In genomic region chr2:127117603-127118002, GRCh38 we compare ENCODE assay signal across 11 cellular contexts.
"Had no signal": no experiment of that assay in that cellular context is flagged by ENCODE, and none has a peak within 500 bp of the region (broad histone marks: within the 10 kb centered on the region; RNA-seq: fewer than 3 reads in every experiment).

No MANE protein-coding gene starts in this region.

- H3K4me1 Mint-ChIP-seq: activated CD4-positive, alpha-beta T cell treated with anti-CD3 and anti-CD28 coated beads, Interleukin-2, amount 10 ng/mL, durations not matched to agents 7 days and 5 days; immature natural killer cell; neural crest cell; stimulated activated effector memory CD8-positive, alpha-beta T cell treated with anti-CD3 and anti-CD28 coated beads, Interleukin-12 subunit alpha, Interleukin-12 subunit beta, amount 100 ng/mL, for 72 hours had no signal

- H3K4me1 ChIP-seq: foreskin keratinocyte, pancreas, tibial artery, uterus had no signal

- H3K27ac ChIP-seq: foreskin keratinocyte, pancreas, tibial artery, uterus had no signal

- H3K27ac Mint-ChIP-seq: activated CD4-positive, alpha-beta T cell treated with anti-CD3 and anti-CD28 coated beads, Interleukin-2, amount 10 ng/mL, durations not matched to agents 7 days and 5 days; immature natural killer cell; stimulated activated effector memory CD8-positive, alpha-beta T cell treated with anti-CD3 and anti-CD28 coated beads, Interleukin-12 subunit alpha, Interleukin-12 subunit beta, amount 100 ng/mL, for 72 hours had no signal

- DNase-seq: activated CD4-positive, alpha-beta T cell treated with anti-CD3 and anti-CD28 coated beads, Interleukin-2, amount 10 ng/mL, durations not matched to agents 7 days and 5 days; effector CD8-positive, alpha-beta T cell; foreskin keratinocyte; immature natural killer cell; mammary epithelial cell; pancreas; tibial artery; uterus had no signal

- H3K9me3 ChIP-seq: pancreas, tibial artery, uterus had no signal

- H3K9me3 Mint-ChIP-seq: activated CD4-positive, alpha-beta T cell treated with anti-CD3 and anti-CD28 coated beads, Interleukin-2, amount 10 ng/mL, durations not matched to agents 7 days and 5 days; immature natural killer cell; stimulated activated effector memory CD8-positive, alpha-beta T cell treated with anti-CD3 and anti-CD28 coated beads, Interleukin-12 subunit alpha, Interleukin-12 subunit beta, amount 100 ng/mL, for 72 hours had no signal

- H3K36me3 Mint-ChIP-seq: immature natural killer cell; stimulated activated effector memory CD8-positive, alpha-beta T cell treated with anti-CD3 and anti-CD28 coated beads, Interleukin-12 subunit alpha, Interleukin-12 subunit beta, amount 100 ng/mL, for 72 hours had no signal

- H3K4me3 Mint-ChIP-seq: activated CD4-positive, alpha-beta T cell treated with anti-CD3 and anti-CD28 coated beads, Interleukin-2, amount 10 ng/mL, durations not matched to agents 7 days and 5 days; immature natural killer cell; neural crest cell; stimulated activated effector memory CD8-positive, alpha-beta T cell treated with anti-CD3 and anti-CD28 coated beads, Interleukin-12 subunit alpha, Interleukin-12 subunit beta, amount 100 ng/mL, for 72 hours had no signal

- H3K27me3 ChIP-seq: pancreas, tibial artery, uterus had no signal

- ATAC-seq: foreskin keratinocyte; left colon; pancreas; stimulated activated effector memory CD8-positive, alpha-beta T cell treated with anti-CD3 and anti-CD28 coated beads, Interleukin-12 subunit alpha, Interleukin-12 subunit beta, amount 100 ng/mL, for 72 hours had no signal

- H3K36me3 ChIP-seq: pancreas, tibial artery, uterus had no signal

- H3K4me3 ChIP-seq: pancreas, tibial artery, uterus had no signal
